ENCODE assay signal across 1 cellular context in the genomic region with DNA sequence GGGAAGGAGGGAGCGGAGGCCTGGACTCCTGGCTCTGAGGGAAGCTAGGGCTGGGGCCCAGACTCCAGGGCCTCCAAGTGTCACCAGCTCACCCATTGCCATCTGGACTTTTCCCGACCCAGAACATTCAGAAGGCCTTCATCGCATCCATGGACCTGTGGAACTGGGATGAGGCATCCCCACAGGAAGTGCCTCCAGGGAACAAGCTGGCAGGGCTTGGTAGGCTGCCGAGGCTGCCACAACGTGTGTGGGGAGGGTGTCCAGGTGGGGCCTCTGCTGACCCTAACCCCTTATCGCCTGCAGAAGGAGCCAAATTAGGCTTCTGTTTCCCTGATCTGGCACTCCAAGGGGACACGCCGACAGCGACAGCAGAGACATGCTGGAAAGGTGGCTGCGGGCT.
TF ChIP-seq lines count a peak whose summit lies in the region.

No MANE protein-coding gene starts in this region.

TF ChIP-seq in HepG2, 621 proteins besides CTCF, POLR2A, EP300 and RAD21:
- TF ChIP-seq ZSCAN12 (CRISPR knock-in tag; IDR thresholded peaks at IDR 0.05) (no peak), FOXC1 (CRISPR knock-in tag; IDR thresholded peaks at IDR 0.05; ENCODE audit: borderline replicate concordance) (no peak), NCOA5 (CRISPR knock-in tag; IDR thresholded peaks at IDR 0.05) (no peak), ZNF460 (CRISPR knock-in tag; IDR thresholded peaks at IDR 0.05; ENCODE audit: borderline replicate concordance) (no peak), SOX6 (IDR thresholded peaks at IDR 0.05) (no peak), SOX6 (CRISPR knock-in tag; IDR thresholded peaks at IDR 0.05) (no peak), ZKSCAN5 (CRISPR knock-in tag; IDR thresholded peaks at IDR 0.05) (no peak), ZNF839 (CRISPR knock-in tag; IDR thresholded peaks at IDR 0.05; ENCODE audit: borderline replicate concordance) (no peak), ZFP36L1 (CRISPR knock-in tag; IDR thresholded peaks at IDR 0.05) (no peak), ZZZ3 (CRISPR knock-in tag; IDR thresholded peaks at IDR 0.05; ENCODE audit: borderline replicate concordance) (no peak), ZNF232 (CRISPR knock-in tag; IDR thresholded peaks at IDR 0.05; ENCODE audit: borderline replicate concordance) (no peak), MAZ (IDR thresholded peaks at IDR 0.05; ENCODE audit: borderline replicate concordance, low read depth, low read length) (no peak), MAZ (CRISPR knock-in tag; IDR thresholded peaks at IDR 0.05; ENCODE audit: low read depth) (no peak), DMTF1 (CRISPR knock-in tag; IDR thresholded peaks at IDR 0.05) (no peak), ATF7 (IDR thresholded peaks at IDR 0.05) (no peak), ATF7 (CRISPR knock-in tag; IDR thresholded peaks at IDR 0.05) (no peak), ZNF10 (CRISPR knock-in tag; IDR thresholded peaks at IDR 0.05; ENCODE audit: borderline replicate concordance, low read depth) (no peak), ATAD3A (CRISPR knock-in tag; IDR thresholded peaks at IDR 0.05) (no peak), RFX1 (IDR thresholded peaks at IDR 0.05) (no peak), ZNF737 (CRISPR knock-in tag; IDR thresholded peaks at IDR 0.05; ENCODE audit: borderline replicate concordance) (no peak)
- TF ChIP-seq, protein P1, sequence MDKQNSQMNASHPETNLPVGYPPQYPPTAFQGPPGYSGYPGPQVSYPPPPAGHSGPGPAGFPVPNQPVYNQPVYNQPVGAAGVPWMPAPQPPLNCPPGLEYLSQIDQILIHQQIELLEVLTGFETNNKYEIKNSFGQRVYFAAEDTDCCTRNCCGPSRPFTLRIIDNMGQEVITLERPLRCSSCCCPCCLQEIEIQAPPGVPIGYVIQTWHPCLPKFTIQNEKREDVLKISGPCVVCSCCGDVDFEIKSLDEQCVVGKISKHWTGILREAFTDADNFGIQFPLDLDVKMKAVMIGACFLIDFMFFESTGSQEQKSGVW (CRISPR knock-in tag; IDR thresholded peaks at IDR 0.05; ENCODE audit: borderline replicate concordance): no peak
